Comparison of ENCODE assay signal across 16 cellular contexts in genomic region chr17:75440738-75441448, GRCh38. TPM values are rescaled to one million over a fixed set of nuclear protein-coding genes. Genes with fewer than 3 reads are reported as not detected.
A peak's percentile ranks its signal among the peaks of the same experiment; 100 is the strongest.
DNase-seq lines count a peak whose midpoint lies in the region; ATAC-seq and TF ChIP-seq lines count a peak whose summit lies in the region.
"Had no signal": no experiment of that assay in that cellular context is flagged by ENCODE, and none has a peak within 500 bp of the region (broad histone marks: within the 10 kb centered on the region; RNA-seq: fewer than 3 reads in every experiment).

No MANE protein-coding gene starts in this region.

- no peaks in the 10 kb centered on the region for H3K9me3 ChIP-seq in IMR-90 (ENCODE audit: control insufficient read depth, insufficient read depth, low read length)
- H3K9me3 ChIP-seq in H9 (ENCODE audit: control insufficient read depth, low read depth, low read length): no peaks in the 10 kb centered on the region

- H3K4me2 ChIP-seq in IMR-90 (ENCODE audit: low read depth, low read length) (no peak overlapping the region), H9 (ENCODE audit: insufficient read depth, insufficient read length, low read length) (no peak overlapping the region)

- TF ChIP-seq RAD21 in IMR-90 (IDR thresholded peaks at IDR 0.05; ENCODE audit: low read length): no peak

- H3K4me3 Mint-ChIP-seq in activated T-helper 1 cell treated with anti-CD3 and anti-CD28 coated beads, Interleukin-12 subunit alpha, Interleukin-12 subunit beta, Interleukin-2, Interleukin-4 antibody, amounts not matched to agents 30 ng/mL and 10 ng/mL and 1 ng/mL, durations not matched to agents 14 hours and 24 hours and 36 hours: no peak overlapping the region
- no peak overlapping the region for H3K4me3 Mint-ChIP-seq in H9
- H3K4me3 Mint-ChIP-seq: memory B cell; natural killer cell treated with Interleukin-12 subunit alpha and Interleukin-12 subunit beta and Interleukin-15 and Interleukin-18, amount 100 ng/mL, for 72 hours had no signal

- no peak overlapping the region for H3K4me3 ChIP-seq in IMR-90 (ENCODE audit: insufficient read depth, low read depth, low read length)

- no peak overlapping the region for H4K8ac ChIP-seq in IMR-90 (ENCODE audit: low read depth in 2 of 2, low read length in 2 of 2)
- no peak overlapping the region for H4K8ac ChIP-seq in H9 (replicated peaks; ENCODE audit: insufficient read length, low read depth, low read length)

- peaks cover 3% of the 10 kb centered on the region for H3K27me3 Mint-ChIP-seq in activated T-helper 1 cell treated with anti-CD3 and anti-CD28 coated beads, Interleukin-12 subunit alpha, Interleukin-12 subunit beta, Interleukin-2, Interleukin-4 antibody, amounts not matched to agents 30 ng/mL and 10 ng/mL and 1 ng/mL, durations not matched to agents 14 hours and 24 hours and 36 hours (ENCODE audit: insufficient read depth)
- no peaks in the 10 kb centered on the region for H3K27me3 Mint-ChIP-seq in H9 (ENCODE audit: low read depth)
- H3K27me3 Mint-ChIP-seq: natural killer cell treated with Interleukin-12 subunit alpha and Interleukin-12 subunit beta and Interleukin-15 and Interleukin-18, amount 100 ng/mL, for 72 hours had no signal

- H3K23me2 ChIP-seq in H9 (ENCODE audit: insufficient read length, low read depth, low read length, poor library complexity, severe bottlenecking): no peaks in the 10 kb centered on the region

- H3T11ph ChIP-seq in H9 (ENCODE audit: low read length): no peak overlapping the region

- no peaks in the 10 kb centered on the region for H3K36me3 Mint-ChIP-seq in activated T-helper 1 cell treated with anti-CD3 and anti-CD28 coated beads, Interleukin-12 subunit alpha, Interleukin-12 subunit beta, Interleukin-2, Interleukin-4 antibody, amounts not matched to agents 30 ng/mL and 10 ng/mL and 1 ng/mL, durations not matched to agents 14 hours and 24 hours and 36 hours (ENCODE audit: low read depth)
- H3K36me3 Mint-ChIP-seq in H9 (ENCODE audit: insufficient read depth in 1 of 3, low read depth in 3 of 3): no peaks in the 10 kb centered on the region
- H3K36me3 Mint-ChIP-seq: memory B cell; natural killer cell treated with Interleukin-12 subunit alpha and Interleukin-12 subunit beta and Interleukin-15 and Interleukin-18, amount 100 ng/mL, for 72 hours had no signal

- POLR2A ChIA-PET in IMR-90 (lab: Charles Lee; ENCODE audit: unreplicated experiment): no interaction called here

- H2BK20ac ChIP-seq in IMR-90 (ENCODE audit: low read depth, low read length) (no peak overlapping the region), H9 (ENCODE audit: low read depth, low read length, poor library complexity, severe bottlenecking) (no peak overlapping the region)

- H3K23ac ChIP-seq in IMR-90 (ENCODE audit: low read depth, low read length): no peak overlapping the region
- H3K23ac ChIP-seq in H9 (ENCODE audit: insufficient read length, low read depth, low read length): no peak overlapping the region

- H3K56ac ChIP-seq in IMR-90 (ENCODE audit: extremely low read depth, insufficient read depth, low read length): no peak overlapping the region
- H3K56ac ChIP-seq in H9 (ENCODE audit: insufficient read length, low read depth, low read length): no peak overlapping the region

- no peak overlapping the region for H3K27ac Mint-ChIP-seq in activated T-helper 1 cell treated with anti-CD3 and anti-CD28 coated beads, Interleukin-12 subunit alpha, Interleukin-12 subunit beta, Interleukin-2, Interleukin-4 antibody, amounts not matched to agents 30 ng/mL and 10 ng/mL and 1 ng/mL, durations not matched to agents 14 hours and 24 hours and 36 hours
- no peak overlapping the region for H3K27ac Mint-ChIP-seq in H9
- H3K27ac Mint-ChIP-seq: memory B cell; natural killer cell treated with Interleukin-12 subunit alpha and Interleukin-12 subunit beta and Interleukin-15 and Interleukin-18, amount 100 ng/mL, for 72 hours had no signal

- no peak overlapping the region for H3K9ac ChIP-seq in IMR-90 (ENCODE audit: low read depth, low read length)
- H3K9ac ChIP-seq in H9 (ENCODE audit: extremely low read depth, insufficient read length, low read length): no peak overlapping the region

- H2BK15ac ChIP-seq in IMR-90 (ENCODE audit: low read depth, low read length) (peak overlapping the region; percentile 44; the same call in 1 of the 3 replicates), H9 (ENCODE audit: low read depth, low read length) (no peak overlapping the region)

- CTCF ChIA-PET in IMR-90 (lab: Yijun Ruan, JAX): no interaction called here

- intact Hi-C loops in IMR-90 (cut with micrococcal nuclease): no loop called here
- intact Hi-C loops in posterior vena cava (cut with DNase I): no loop called here
- intact Hi-C loops in activated T-helper 1 cell treated with anti-CD3 and anti-CD28 coated beads, Interleukin-12 subunit alpha, Interleukin-12 subunit beta, Interleukin-2, Interleukin-4 antibody, amounts not matched to agents 30 ng/mL and 10 ng/mL and 1 ng/mL, durations not matched to agents 14 hours and 24 hours and 36 hours (cut with micrococcal nuclease): no loop called here

- 70% methylated on average over 2 of the region's 10 CpGs; no CpG with 5 or more reads in 1 of the 2 experiments for WGBS in IMR-90 (ENCODE audit: extremely low coverage in 2 of 2, insufficient read length in 1 of 2), 2 experiments
- WGBS in H9 (ENCODE audit: extremely low coverage, insufficient read length, low lambda C conversion rate): no CpG with 5 or more reads among the region's 10 CpGs

- H2AK5ac ChIP-seq in IMR-90 (ENCODE audit: low read depth, low read length) (peak overlapping the region; percentile 60; the same call in 1 of the 2 replicates), H9 (ENCODE audit: insufficient read length, low read length) (no peak overlapping the region)

- H3K79me1 ChIP-seq in IMR-90 (ENCODE audit: low read depth in 1 of 2, low read length in 2 of 2): no peaks in the 10 kb centered on the region
- no peaks in the 10 kb centered on the region for H3K79me1 ChIP-seq in H9 (ENCODE audit: insufficient read depth, low read depth, low read length, poor library complexity, severe bottlenecking)

- no TSS peak for BruUV-seq in IMR-90 (replicated peaks; lab: Mats Ljungman, UMichigan)

- TF ChIP-seq POLR2A in IMR-90 (IDR thresholded peaks at IDR 0.05; ENCODE audit: low read depth, low read length) (no peak), GM18505 (IDR thresholded peaks at IDR 0.05; ENCODE audit: borderline replicate concordance, extremely low read depth, insufficient read depth, insufficient read length) (no peak)

- H3K27ac ChIP-seq in IMR-90 (ENCODE audit: insufficient read depth, low read length): no peak overlapping the region
- no peak overlapping the region for H3K27ac ChIP-seq in H9 (ENCODE audit: insufficient read length, low read depth, low read length)

- H2BK5ac ChIP-seq in IMR-90 (ENCODE audit: low read depth, low read length, poor library complexity, severe bottlenecking) (no peak overlapping the region), H9 (ENCODE audit: insufficient read length, low read length) (no peak overlapping the region)

- H3K4me1 ChIP-seq in IMR-90 (ENCODE audit: control insufficient read depth, insufficient read depth, low read length): peaks cover 5% of the 10 kb centered on the region
- no peaks in the 10 kb centered on the region for H3K4me1 ChIP-seq in H9 (ENCODE audit: insufficient read depth, low read length)

- peaks cover 4% of the 10 kb centered on the region for H3K4me1 Mint-ChIP-seq in activated T-helper 1 cell treated with anti-CD3 and anti-CD28 coated beads, Interleukin-12 subunit alpha, Interleukin-12 subunit beta, Interleukin-2, Interleukin-4 antibody, amounts not matched to agents 30 ng/mL and 10 ng/mL and 1 ng/mL, durations not matched to agents 14 hours and 24 hours and 36 hours (ENCODE audit: low read depth)
- H3K4me1 Mint-ChIP-seq in H9: peaks cover 2 to 3% of the 10 kb centered on the region in 2 experiments; a peak in 1 of 4 replicates
- H3K4me1 Mint-ChIP-seq: memory B cell had no signal

- H3K27me3 ChIP-seq in IMR-90 (ENCODE audit: control insufficient read depth, insufficient read depth, low read length): no peaks in the 10 kb centered on the region
- no peaks in the 10 kb centered on the region for H3K27me3 ChIP-seq in H9 (ENCODE audit: insufficient read depth, low read length)

- no peak overlapping the region for H4K5ac ChIP-seq in IMR-90 (ENCODE audit: low read depth, low read length)
- no peak overlapping the region for H4K5ac ChIP-seq in H9 (ENCODE audit: insufficient read length, low read depth, low read length)

- dilution Hi-C loops in IMR-90 (cut with HindIII; ENCODE audit: low sequenced_read_pairs, unreplicated experiment): no loop called here

- no peaks in the 10 kb centered on the region for H3K79me2 ChIP-seq in H9 (ENCODE audit: insufficient read depth, low read length)

- H3K14ac ChIP-seq in IMR-90 (replicated peaks; ENCODE audit: low read depth, low read length) (peak overlapping the region; percentile 48; the same call in 1 of the 2 replicates), H9 (ENCODE audit: insufficient read depth, low read length) (no peak overlapping the region)

- H4K20me1 ChIP-seq in IMR-90 (ENCODE audit: insufficient read depth, low read length) (no peaks in the 10 kb centered on the region), H9 (ENCODE audit: control insufficient read depth, insufficient read depth, insufficient read length) (no peaks in the 10 kb centered on the region)

- DNase-seq in IMR-90 (no peak), dermis blood vessel endothelial cell (peak; percentile 57), islet precursor cell (peak; percentile 68), posterior vena cava (ENCODE audit: low spot score) (peak; percentile 43), OCI-M2 (lab: John Stamatoyannopoulos, UW; ENCODE audit: unreplicated experiment) (no peak), H9 (no peak)
- no peak for DNase-seq in activated T-helper 1 cell treated with anti-CD3 and anti-CD28 coated beads, Interleukin-12 subunit alpha, Interleukin-12 subunit beta, Interleukin-2, Interleukin-4 antibody, amounts not matched to agents 30 ng/mL and 10 ng/mL and 1 ng/mL, durations not matched to agents 14 hours and 24 hours and 36 hours (ENCODE audit: low spot score)
- DNase-seq: activated gamma-delta T cell, NCI-H1436 treated with DMSO at 0.1 percent for 48 hours, NCI-H2227 treated with DMSO at 0.1 percent for 48 hours, substantia nigra, T-helper 2 cell had no signal

- in situ Hi-C loops in IMR-90 (cut with MboI; ENCODE audit: low sequenced_read_pairs): no loop called here

- no peak for ATAC-seq in IMR-90 (ENCODE audit: low read depth)
- ATAC-seq in GM18505 (IDR thresholded peaks at IDR 0.05; ENCODE audit: unreplicated experiment): no peak
- ATAC-seq: activated CD4-positive, CD25-positive, alpha-beta regulatory T cell treated with anti-CD3 and anti-CD28 coated beads, Interleukin-2, amount 50 U/mL, for 24 hours; natural killer cell treated with Interleukin-12 subunit alpha and Interleukin-12 subunit beta and Interleukin-15 and Interleukin-18, amount 100 ng/mL, for 72 hours had no signal

- H2AK9ac ChIP-seq in IMR-90 (replicated peaks; ENCODE audit: low read depth, low read length, poor library complexity): no peak overlapping the region

- H3K18ac ChIP-seq in IMR-90 (ENCODE audit: low read depth, low read length): 0 out of 2 replicates have a peak overlapping the region, but pooled peaks have one; percentile 4
- no peak overlapping the region for H3K18ac ChIP-seq in H9 (ENCODE audit: insufficient read length, low read depth, low read length)

- H3K36me3 ChIP-seq in IMR-90 (ENCODE audit: control insufficient read depth, insufficient read depth, low read length): no peaks in the 10 kb centered on the region

- H3K9me3 Mint-ChIP-seq in activated T-helper 1 cell treated with anti-CD3 and anti-CD28 coated beads, Interleukin-12 subunit alpha, Interleukin-12 subunit beta, Interleukin-2, Interleukin-4 antibody, amounts not matched to agents 30 ng/mL and 10 ng/mL and 1 ng/mL, durations not matched to agents 14 hours and 24 hours and 36 hours: no peaks in the 10 kb centered on the region
- no peaks in the 10 kb centered on the region for H3K9me3 Mint-ChIP-seq in H9
- H3K9me3 Mint-ChIP-seq: memory B cell; natural killer cell treated with Interleukin-12 subunit alpha and Interleukin-12 subunit beta and Interleukin-15 and Interleukin-18, amount 100 ng/mL, for 72 hours had no signal

- H3K9me1 ChIP-seq in IMR-90 (ENCODE audit: insufficient read depth, low read length): peaks cover 4% of the 10 kb centered on the region; the same call in 1 of the 2 replicates

- H4K91ac ChIP-seq in IMR-90 (ENCODE audit: insufficient read depth, low read depth, low read length) (no peak overlapping the region), H9 (ENCODE audit: insufficient read length, low read depth, low read length) (no peak overlapping the region)

- H2BK12ac ChIP-seq in H9 (ENCODE audit: insufficient read length, low read depth, low read length): no peak overlapping the region

- H3K4ac ChIP-seq in IMR-90 (ENCODE audit: low read depth, low read length) (peak overlapping the region; percentile 34; the same call in 1 of the 2 replicates), H9 (ENCODE audit: low read depth, low read length) (no peak overlapping the region)

- no peak overlapping the region for H2AFZ ChIP-seq in IMR-90 (replicated peaks; ENCODE audit: low read length, poor library complexity)
- H2AFZ ChIP-seq in H9 (ENCODE audit: low read length): no peak overlapping the region

- no peak for TF ChIP-seq CTCF in IMR-90 (conservative IDR thresholded peaks at IDR 0.05; ENCODE audit: low read depth, low read length)
- no peak for TF ChIP-seq CTCF in H9 (conservative IDR thresholded peaks at IDR 0.05)

- H2BK120ac ChIP-seq in IMR-90 (ENCODE audit: low read depth, low read length) (0 out of 2 replicates have a peak overlapping the region, but pooled peaks have one; percentile 19), H9 (ENCODE audit: low read depth, low read length, poor library complexity, severe bottlenecking) (no peak overlapping the region)

RNA-seq across cellular contexts. Expression of gene TMEM94, which starts 15.5 kb away (rescaled TPM):
- total RNA-seq in IMR-90 (2012; rRNA removed): 8.4 and 11.4 TPM in 2 replicates
- 59.2 and 64.7 TPM in 2 replicates for polyA plus RNA-seq in IMR-90 (2012; rRNA removed)
- 30.4 and 39.0 TPM in 2 replicates for polyA plus RNA-seq in IMR-90 (2012; cell fraction: cytosol; rRNA removed)
- 231 and 523 TPM in 2 replicates for polyA plus RNA-seq in IMR-90 (2012; cell fraction: nucleus; rRNA removed; ENCODE audit: low replicate concordance)
- 50.4 and 70.6 TPM in 2 replicates for total RNA-seq in dermis blood vessel endothelial cell
- 10 to 100 TPM; 53.8 to 64.3 TPM for total RNA-seq in posterior vena cava
- 67.0 and 70.4 TPM in 2 replicates for total RNA-seq in activated T-helper 1 cell treated with anti-CD3 and anti-CD28 coated beads, Interleukin-12 subunit alpha, Interleukin-12 subunit beta, Interleukin-2, Interleukin-4 antibody, amounts not matched to agents 30 ng/mL and 10 ng/mL and 1 ng/mL, durations not matched to agents 14 hours and 24 hours and 36 hours
- total RNA-seq in H9 (2021): 61.4 and 67.9 TPM in 2 replicates

RNA-seq across cellular contexts. Expression of gene GRB2, which starts 35.4 kb away (rescaled TPM):
- total RNA-seq in IMR-90 (2012; rRNA removed): 45.0 and 49.3 TPM in 2 replicates
- polyA plus RNA-seq in IMR-90 (2012; rRNA removed): 56.9 and 62.1 TPM in 2 replicates
- polyA plus RNA-seq in IMR-90 (2012; cell fraction: cytosol; rRNA removed): 137 and 237 TPM in 2 replicates
- 49.2 and 98.6 TPM in 2 replicates for polyA plus RNA-seq in IMR-90 (2012; cell fraction: nucleus; rRNA removed; ENCODE audit: low replicate concordance)
- total RNA-seq in dermis blood vessel endothelial cell: 91.2 and 124 TPM in 2 replicates
- 10 to 100 TPM; 87.2 to 97.8 TPM for total RNA-seq in posterior vena cava
- total RNA-seq in activated T-helper 1 cell treated with anti-CD3 and anti-CD28 coated beads, Interleukin-12 subunit alpha, Interleukin-12 subunit beta, Interleukin-2, Interleukin-4 antibody, amounts not matched to agents 30 ng/mL and 10 ng/mL and 1 ng/mL, durations not matched to agents 14 hours and 24 hours and 36 hours: 172 and 183 TPM in 2 replicates
- total RNA-seq in H9 (2021): 87.7 and 91.7 TPM in 2 replicates

Comparison
In these comparisons a context has a peak if more than half of its experiments do, and no peak if none do; other contexts are left out.
1. DNase-seq: peak in dermis blood vessel endothelial cell (single experiment), islet precursor cell (single experiment) and posterior vena cava (single experiment); none in IMR-90 (single experiment), OCI-M2 (single experiment), activated T-helper 1 cell treated with anti-CD3 and anti-CD28 coated beads, Interleukin-12 subunit alpha, Interleukin-12 subunit beta, Interleukin-2, Interleukin-4 antibody, amounts not matched to agents 30 ng/mL and 10 ng/mL and 1 ng/mL, durations not matched to agents 14 hours and 24 hours and 36 hours (single experiment) and H9 (single experiment).